27 cellular contexts compared by ENCODE assay signal in the genomic region with DNA sequence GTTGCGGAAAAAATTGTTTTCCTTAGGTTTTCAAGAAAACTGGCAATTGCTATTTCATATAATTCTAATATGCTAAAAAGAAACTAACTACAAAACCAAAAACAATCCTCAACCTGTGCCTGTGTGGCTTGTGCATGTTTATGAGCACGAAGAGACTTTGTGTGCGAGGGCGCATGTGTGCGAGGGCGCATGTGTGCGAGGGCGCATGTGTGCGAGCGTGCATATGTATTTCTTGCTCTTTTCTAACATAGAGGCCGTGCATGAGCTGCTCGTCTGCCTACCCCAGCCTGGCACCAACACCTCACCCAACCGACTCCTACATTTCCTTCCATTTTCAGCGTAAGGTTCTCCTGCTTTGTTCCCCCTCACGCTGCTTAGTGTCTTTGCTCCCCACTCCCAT.
"Had no signal": no experiment of that assay in that cellular context is flagged by ENCODE, and none has a peak within 500 bp of the region (broad histone marks: within the 10 kb centered on the region; RNA-seq: fewer than 3 reads in every experiment).

No MANE protein-coding gene starts in this region.

- H3K4me1 Mint-ChIP-seq: naive thymus-derived CD4-positive, alpha-beta T cell; natural killer cell; nephron; neural progenitor cell; stimulated activated effector memory CD8-positive, alpha-beta T cell treated with anti-CD3 and anti-CD28 coated beads, Interleukin-12 subunit alpha, Interleukin-12 subunit beta, amount 100 ng/mL, for 72 hours; stimulated activated naive B cell treated with anti-CD40 and anti-IgM and Interleukin-4, amounts not matched to agents 10 μg/mL and 1 μg/mL and 100 μg/mL, for 72 hours had no signal

- H3K9me3 ChIP-seq: neutrophil, pancreas, psoas muscle, right lobe of liver, sigmoid colon, stomach, thoracic aorta, thyroid gland, transverse colon, vagina had no signal

- H3K36me3 Mint-ChIP-seq: naive thymus-derived CD4-positive, alpha-beta T cell; natural killer cell; neural progenitor cell; stimulated activated effector memory CD8-positive, alpha-beta T cell treated with anti-CD3 and anti-CD28 coated beads, Interleukin-12 subunit alpha, Interleukin-12 subunit beta, amount 100 ng/mL, for 72 hours; stimulated activated naive B cell treated with anti-CD40 and anti-IgM and Interleukin-4, amounts not matched to agents 10 μg/mL and 1 μg/mL and 100 μg/mL, for 72 hours; type B pancreatic cell had no signal

- H3K9ac ChIP-seq: neural progenitor cell had no signal

- H3K4me3 ChIP-seq: neural progenitor cell, pancreas, psoas muscle, right lobe of liver, sigmoid colon, stomach, thoracic aorta, thyroid gland, transverse colon, vagina had no signal

- H3K27me3 Mint-ChIP-seq: progenitor cell of endocrine pancreas; stimulated activated naive B cell treated with anti-CD40 and anti-IgM and Interleukin-4, amounts not matched to agents 10 μg/mL and 1 μg/mL and 100 μg/mL, for 72 hours; type B pancreatic cell had no signal

- H3K4me1 ChIP-seq: neural progenitor cell, pancreas, psoas muscle, right lobe of liver, sigmoid colon, stomach, thyroid gland, transverse colon, vagina had no signal

- ATAC-seq: naive thymus-derived CD4-positive, alpha-beta T cell; natural killer cell; pancreas; psoas muscle; right cardiac atrium; right lobe of liver; stimulated activated effector memory CD8-positive, alpha-beta T cell treated with anti-CD3 and anti-CD28 coated beads, Interleukin-12 subunit alpha, Interleukin-12 subunit beta, amount 100 ng/mL, for 72 hours; stimulated activated naive B cell treated with anti-CD40 and anti-IgM and Interleukin-4, amounts not matched to agents 10 μg/mL and 1 μg/mL and 100 μg/mL, for 72 hours had no signal

- H3K4me3 Mint-ChIP-seq: naive thymus-derived CD4-positive, alpha-beta T cell; natural killer cell; nephron; neural progenitor cell; stimulated activated effector memory CD8-positive, alpha-beta T cell treated with anti-CD3 and anti-CD28 coated beads, Interleukin-12 subunit alpha, Interleukin-12 subunit beta, amount 100 ng/mL, for 72 hours; stimulated activated naive B cell treated with anti-CD40 and anti-IgM and Interleukin-4, amounts not matched to agents 10 μg/mL and 1 μg/mL and 100 μg/mL, for 72 hours; stimulated activated naive CD8-positive, alpha-beta T cell treated with anti-CD3 and anti-CD28 coated beads, Interleukin-15, Interleukin-2, amounts not matched to agents 100 ng/mL and 50 ng/mL, for 24 hours; type B pancreatic cell had no signal

- DNase-seq: naive thymus-derived CD4-positive, alpha-beta T cell; natural killer cell; nucleus accumbens; pancreas; psoas muscle; right lobe of liver; sigmoid colon; small intestine; stimulated activated CD4-positive, alpha-beta T cell treated with anti-CD3 and anti-CD28 coated beads, Interleukin-15, amount 100 ng/mL, for 24 hours; stimulated activated CD4-positive, alpha-beta T cell treated with anti-CD3 and anti-CD28 coated beads, Interleukin-2, amount 100 ng/mL, for 24 hours; stimulated activated CD4-positive, alpha-beta T cell treated with anti-CD3 and anti-CD28 coated beads, Interleukin-2, amount 100 ng/mL, for 48 hours; stimulated activated CD4-positive, alpha-beta T cell treated with anti-CD3 and anti-CD28 coated beads, Interleukin-4, amount 100 ng/mL, for 24 hours; stimulated activated naive B cell treated with anti-CD40 and anti-IgM and Interleukin-4, amounts not matched to agents 10 μg/mL and 1 μg/mL and 100 μg/mL, for 72 hours; stimulated activated naive CD4-positive, alpha-beta T cell treated with Interleukin-2 at 50 U/mL for 16 hours; stomach; thyroid gland; transverse colon had no signal

- H3K27ac ChIP-seq: neural progenitor cell, neutrophil, pancreas, psoas muscle, right lobe of liver, sigmoid colon, stomach, thoracic aorta, thyroid gland, transverse colon, vagina had no signal

- H2AFZ ChIP-seq: neural progenitor cell had no signal

- H3K36me3 ChIP-seq: neural progenitor cell, neutrophil, pancreas, right lobe of liver, sigmoid colon, stomach, thoracic aorta, thyroid gland, transverse colon, vagina had no signal

- H3K27ac Mint-ChIP-seq: naive thymus-derived CD4-positive, alpha-beta T cell; natural killer cell; nephron; neural progenitor cell; progenitor cell of endocrine pancreas; stimulated activated effector memory CD8-positive, alpha-beta T cell treated with anti-CD3 and anti-CD28 coated beads, Interleukin-12 subunit alpha, Interleukin-12 subunit beta, amount 100 ng/mL, for 72 hours; stimulated activated naive B cell treated with anti-CD40 and anti-IgM and Interleukin-4, amounts not matched to agents 10 μg/mL and 1 μg/mL and 100 μg/mL, for 72 hours; stimulated activated naive CD8-positive, alpha-beta T cell treated with anti-CD3 and anti-CD28 coated beads, Interleukin-15, Interleukin-2, amounts not matched to agents 100 ng/mL and 50 ng/mL, for 24 hours; type B pancreatic cell had no signal

- H3K27me3 ChIP-seq: neural progenitor cell, neutrophil, pancreas, right lobe of liver, sigmoid colon, stomach, thyroid gland, transverse colon, vagina had no signal

- H3K9me3 Mint-ChIP-seq: naive thymus-derived CD4-positive, alpha-beta T cell; natural killer cell; nephron; neural progenitor cell; stimulated activated effector memory CD8-positive, alpha-beta T cell treated with anti-CD3 and anti-CD28 coated beads, Interleukin-12 subunit alpha, Interleukin-12 subunit beta, amount 100 ng/mL, for 72 hours; stimulated activated naive CD8-positive, alpha-beta T cell treated with anti-CD3 and anti-CD28 coated beads, Interleukin-15, Interleukin-2, amounts not matched to agents 100 ng/mL and 50 ng/mL, for 24 hours; type B pancreatic cell had no signal

- H3K4me2 ChIP-seq: neural progenitor cell had no signal
